24 cellular contexts compared by ENCODE assay signal in genomic region chr14:41072776-41073175, GRCh38.
"Had no signal": no experiment of that assay in that cellular context is flagged by ENCODE, and none has a peak within 500 bp of the region (broad histone marks: within the 10 kb centered on the region; RNA-seq: fewer than 3 reads in every experiment).

No MANE protein-coding gene starts in this region.

- H3K4me3 ChIP-seq: gastrocnemius medialis, lower lobe of right lung, prostate gland, sigmoid colon, spleen, thoracic aorta, transverse colon, upper lobe of right lung, uterus had no signal

- H3K9me3 ChIP-seq: gastrocnemius medialis, lower lobe of right lung, prostate gland, sigmoid colon, spleen, thoracic aorta, upper lobe of right lung, uterus had no signal

- DNase-seq: effector CD8-positive, alpha-beta T cell; endodermal cell; foreskin fibroblast; gastrocnemius medialis; head of caudate nucleus; left ventricle myocardium superior; lower lobe of right lung; naive thymus-derived CD8-positive, alpha-beta T cell; nephron progenitor cell; nucleus accumbens; right cardiac atrium; sigmoid colon; spleen; stimulated activated CD4-positive, alpha-beta T cell treated with anti-CD3 and anti-CD28 coated beads, Interleukin-4, amount 100 ng/mL, for 4 hours; stimulated activated naive CD8-positive, alpha-beta T cell treated with anti-CD3 and anti-CD28 coated beads, Interleukin-15, Interleukin-2, amounts not matched to agents 100 U/mL and 50 U/mL, for 24 hours; substantia nigra; transverse colon; upper lobe of right lung; uterus had no signal

- H3K27ac ChIP-seq: epithelial cell of prostate, gastrocnemius medialis, lower lobe of right lung, prostate gland, sigmoid colon, spleen, thoracic aorta, transverse colon, upper lobe of right lung, uterus had no signal

- ATAC-seq: esophagus mucosa; gastrocnemius medialis; left ventricle myocardium superior; lower lobe of right lung; naive thymus-derived CD8-positive, alpha-beta T cell; right cardiac atrium; stimulated activated memory B cell treated with anti-CD40 and anti-IgM and Interleukin-4, amounts not matched to agents 10 μg/mL and 1 μg/mL and 100 μg/mL, for 72 hours; stimulated activated naive CD8-positive, alpha-beta T cell treated with anti-CD3 and anti-CD28 coated beads, Interleukin-15, Interleukin-2, amounts not matched to agents 100 U/mL and 50 U/mL, for 24 hours; upper lobe of right lung had no signal

- H3K36me3 ChIP-seq: gastrocnemius medialis, lower lobe of right lung, prostate gland, sigmoid colon, spleen, thoracic aorta, transverse colon, upper lobe of right lung, uterus had no signal

- H3K4me1 ChIP-seq: gastrocnemius medialis, lower lobe of right lung, prostate gland, sigmoid colon, spleen, transverse colon, upper lobe of right lung, uterus had no signal

- H3K27me3 ChIP-seq: gastrocnemius medialis, sigmoid colon, spleen, transverse colon, upper lobe of right lung, uterus had no signal
